14 cellular contexts compared by ENCODE assay signal in genomic region chr9:137989156-137989555, GRCh38.
"Had no signal": no experiment of that assay in that cellular context is flagged by ENCODE, and none has a peak within 500 bp of the region (broad histone marks: within the 10 kb centered on the region; RNA-seq: fewer than 3 reads in every experiment).

No MANE protein-coding gene starts in this region.

- H3K4me1 Mint-ChIP-seq: immature natural killer cell had no signal

- H3K9me3 Mint-ChIP-seq: dendritic cell treated with granulocyte-macrophage colony-stimulating factor and Interleukin-4, amounts not matched to agents 40 ng/mL and 50 ng/mL, for 4 days had no signal

- ATAC-seq: gastroesophageal sphincter; naive thymus-derived CD8-positive, alpha-beta T cell had no signal

- H3K4me1 ChIP-seq: gastroesophageal sphincter, transverse colon had no signal

- H3K27ac Mint-ChIP-seq: dendritic cell treated with granulocyte-macrophage colony-stimulating factor and Interleukin-4, amounts not matched to agents 40 ng/mL and 50 ng/mL, for 4 days; immature natural killer cell had no signal

- H3K4me3 ChIP-seq: esophagus squamous epithelium, gastroesophageal sphincter, smooth muscle cell, thoracic aorta, transverse colon had no signal

- DNase-seq: esophagus squamous epithelium; foreskin fibroblast; glutamatergic neuron; immature natural killer cell; mesendoderm; naive thymus-derived CD8-positive, alpha-beta T cell; stimulated activated CD4-positive, alpha-beta T cell treated with anti-CD3 and anti-CD28 coated beads, Interleukin-2, amount 100 ng/mL, for 48 hours; stimulated activated naive CD4-positive, alpha-beta T cell treated with Interleukin-2 at 50 U/mL for 16 hours; transverse colon had no signal

- H3K9me3 ChIP-seq: esophagus squamous epithelium, gastroesophageal sphincter, neutrophil, thoracic aorta, transverse colon had no signal

- H3K36me3 Mint-ChIP-seq: immature natural killer cell; naive thymus-derived CD8-positive, alpha-beta T cell had no signal

- H3K27ac ChIP-seq: esophagus squamous epithelium, gastroesophageal sphincter, neutrophil, thoracic aorta, transverse colon had no signal

- H3K36me3 ChIP-seq: esophagus squamous epithelium, gastroesophageal sphincter, neutrophil, thoracic aorta, transverse colon had no signal

- H3K4me3 Mint-ChIP-seq: dendritic cell treated with granulocyte-macrophage colony-stimulating factor and Interleukin-4, amounts not matched to agents 40 ng/mL and 50 ng/mL, for 4 days; immature natural killer cell; naive thymus-derived CD8-positive, alpha-beta T cell had no signal
